In genomic region chr1:145846191-145846590, GRCh38 we compare ENCODE assay signal across 1 cellular context.
TF ChIP-seq lines count a peak whose summit lies in the region.

No MANE protein-coding gene starts in this region.

TF ChIP-seq in HCT116, 20 proteins besides CTCF, POLR2A, EP300 and RAD21 (continued from another document):
- TF ChIP-seq SP1 (IDR thresholded peaks at IDR 0.05; ENCODE audit: low read depth) (no peak), MAX (IDR thresholded peaks at IDR 0.05) (no peak), ELF1 (IDR thresholded peaks at IDR 0.05; ENCODE audit: borderline replicate concordance, low read depth) (no peak), ZFX (IDR thresholded peaks at IDR 0.05) (no peak), YY1 (IDR thresholded peaks at IDR 0.05; ENCODE audit: extremely low read depth, insufficient replicate concordance, low read depth, low read length) (no peak), ZNF274 (IDR thresholded peaks at IDR 0.05; ENCODE audit: low read depth, low read length) (no peak), EGR1 (IDR thresholded peaks at IDR 0.05; ENCODE audit: low read depth) (no peak), REST (IDR thresholded peaks at IDR 0.05; ENCODE audit: low read depth) (no peak)
TF ChIP-seq in HCT116: peak in this region for 0.
